10 cellular contexts compared by ENCODE assay signal in genomic region chr6:148677594-148678476, GRCh38.
A peak's percentile ranks its signal among the peaks of the same experiment; 100 is the strongest.
DNase-seq lines count a peak whose midpoint lies in the region; ATAC-seq, FAIRE-seq and TF ChIP-seq lines count a peak whose summit lies in the region.
"Had no signal": no experiment of that assay in that cellular context is flagged by ENCODE, and none has a peak within 500 bp of the region (broad histone marks: within the 10 kb centered on the region; RNA-seq: fewer than 3 reads in every experiment).

No MANE protein-coding gene starts in this region.

- peak; percentile 81 for FAIRE-seq in GM12878 (lab: Jason Lieb, UNC)

- TF ChIP-seq CTCF in GM12878 (IDR thresholded peaks at IDR 0.05 in 2 of 3, conservative IDR thresholded peaks at IDR 0.05 in 1 of 3; ENCODE audit: control insufficient read depth in 2 of 3, extremely low read depth in 1 of 3, insufficient read depth in 1 of 3, low read depth in 3 of 3, low read length in 3 of 3) (no peak), ascending aorta (IDR thresholded peaks at IDR 0.05) (no peak)

- H3K27ac ChIP-seq in GM12878 (ENCODE audit: control insufficient read depth, insufficient read depth) (peak overlapping the region; percentile 75), SJCRH30 (no peak overlapping the region), ascending aorta (no peak overlapping the region)

- ATAC-seq in GM18511 (IDR thresholded peaks at IDR 0.05; ENCODE audit: unreplicated experiment) = peak; percentile 89
- peak; percentile 81 for ATAC-seq in GM21576 (IDR thresholded peaks at IDR 0.05; ENCODE audit: unreplicated experiment)
- peak; percentile 86 for ATAC-seq in HG03354 (IDR thresholded peaks at IDR 0.05; ENCODE audit: poor library complexity, severe bottlenecking, unreplicated experiment)
- peak; percentile 90 for ATAC-seq in GM12878

- 5% methylated on average over 8 of the region's 8 CpGs for WGBS in GM12878 (ENCODE audit: insufficient coverage, insufficient replicate concordance, low lambda C conversion rate, missing lambda C conversion rate)

- POLR2A ChIA-PET in GM12878 (lab: Charles Lee) = interaction anchor here (1.7 to 2.0 kb wide), 2 partner anchors 81 to 103 kb away, joined by 5 to 7 read pairs; no protein-coding TSS in a partner anchor

- TF ChIP-seq RAD21 in GM12878 (IDR thresholded peaks at IDR 0.05; ENCODE audit: insufficient read depth, low read depth, low read length) = no peak

- DNase-seq in GM12878 (ENCODE audit: low read depth, low spot score) (peak; percentile 82), SJCRH30 (no peak), ascending aorta (ENCODE audit: low spot score in 2 of 2) (no peak), DMS153 treated with DMSO at 0.1 percent for 48 hours (lab: John Stamatoyannopoulos, UW; ENCODE audit: unreplicated experiment) (no peak), GM19240 (ENCODE audit: insufficient read length, low spot score) (no peak)
- DNase-seq: activated CD4-positive, alpha-beta T cell treated with anti-CD3 and anti-CD28 coated beads for 48 hours; DMS153 had no signal

- CTCF ChIA-PET in GM12878 (lab: Yijun Ruan, JAX) = interaction anchor here (0.7 to 1.7 kb wide), 4 partner anchors 17 to 351 kb away, joined by 3 to 4 read pairs (median 3); no protein-coding TSS in a partner anchor

- SMC1A ChIA-PET in GM12878 (lab: Charles Lee; ENCODE audit: uncharacterized antibody, unreplicated experiment) = interaction anchor here (0.6 to 2.5 kb wide), 10 partner anchors 8 to 189 kb away, joined by 3 to 16 read pairs (median 4); no protein-coding TSS in a partner anchor

- peak overlapping the region; percentile 15 for H3K4me2 ChIP-seq in GM12878 (ENCODE audit: control insufficient read depth, insufficient read depth)

- H3K4me3 ChIP-seq in GM12878 (no peak overlapping the region), SJCRH30 (no peak overlapping the region), ascending aorta (no peak overlapping the region)

- no peak for TF ChIP-seq POLR2A in GM12878 (IDR thresholded peaks at IDR 0.05; ENCODE audit: low read depth, low read length)

- in situ Hi-C loops in GM12878 (cut with MboI) = loop anchor here (5.0 kb wide), 1 partner anchor 79 kb away; no protein-coding TSS in a partner anchor

- no peaks in the 10 kb centered on the region for H3K79me2 ChIP-seq in GM12878 (ENCODE audit: control insufficient read depth, insufficient read depth, low read length)

- H3K27me3 ChIP-seq in GM12878 (replicated peaks in 1 of 2; ENCODE audit: control insufficient read depth in 2 of 2, insufficient read depth in 2 of 2, low read length in 1 of 2) = no peaks in the 10 kb centered on the region
- H3K27me3 ChIP-seq in SJCRH30 = no peaks in the 10 kb centered on the region; the same call in 1 of the 2 replicates
- no peaks in the 10 kb centered on the region for H3K27me3 ChIP-seq in ascending aorta

- no peaks in the 10 kb centered on the region for H4K20me1 ChIP-seq in GM12878 (ENCODE audit: control insufficient read depth, insufficient read depth)

- TF ChIP-seq EP300 in GM12878 (IDR thresholded peaks at IDR 0.05; ENCODE audit: borderline replicate concordance in 1 of 2, control insufficient read depth in 1 of 2, low read depth in 2 of 2, low read length in 2 of 2) = peak; percentile 74 to 90; a peak in 3 of 4 replicates

- no TSS peak for BruUV-seq in GM12878 (replicated peaks; lab: Mats Ljungman, UMichigan)

- peaks cover 20% of the 10 kb centered on the region for H3K4me1 ChIP-seq in GM12878 (ENCODE audit: control insufficient read depth, insufficient read depth, low read length)
- no peaks in the 10 kb centered on the region for H3K4me1 ChIP-seq in SJCRH30
- H3K4me1 ChIP-seq in ascending aorta = no peaks in the 10 kb centered on the region

- RAD21 ChIA-PET in GM12878 (lab: Charles Lee; ENCODE audit: unreplicated experiment) = interaction anchor here (0.7 to 2.3 kb wide), 11 partner anchors 14 to 355 kb away, joined by 3 to 14 read pairs (median 5); no protein-coding TSS in a partner anchor

- intact Hi-C loops in GM12878 (cut with micrococcal nuclease; ENCODE audit: unreplicated experiment) (loop anchor here (1.0 to 5.0 kb wide), 3 partner anchors 57 to 101 kb away; no protein-coding TSS in a partner anchor), ascending aorta (cut with DNase I) (no loop called here)

- H3K36me3 ChIP-seq in GM12878 (ENCODE audit: control insufficient read depth in 2 of 2, insufficient read depth in 2 of 2, low read length in 1 of 2) (no peaks in the 10 kb centered on the region; a peak in 1 of 4 replicates), SJCRH30 (no peaks in the 10 kb centered on the region), ascending aorta (no peaks in the 10 kb centered on the region)

- H2AFZ ChIP-seq in GM12878 (ENCODE audit: control insufficient read depth, low read depth, low read length) = no peak overlapping the region

- 0 out of 2 replicates have a peak overlapping the region, but pooled peaks have one; percentile 13 for H3K9ac ChIP-seq in GM12878 (ENCODE audit: control insufficient read depth, insufficient read depth, low read length)

- H3K9me3 ChIP-seq in GM12878 (replicated peaks; ENCODE audit: control insufficient read depth, insufficient read depth, low read length) = peaks cover 37% of the 10 kb centered on the region
- no peaks in the 10 kb centered on the region; the same call in 1 of the 2 replicates for H3K9me3 ChIP-seq in SJCRH30 (replicated peaks)
- H3K9me3 ChIP-seq in ascending aorta = peaks cover 3 to 7% of the 10 kb centered on the region in 2 donors

TF ChIP-seq in GM12878, 131 proteins besides CTCF, POLR2A, EP300 and RAD21 (continues in another document):
- TF ChIP-seq ZNF384 (IDR thresholded peaks at IDR 0.05; ENCODE audit: borderline replicate concordance, low read depth, low read length) = no peak
- TF ChIP-seq SREBF2 (IDR thresholded peaks at IDR 0.05; ENCODE audit: low read length) = no peak
- TF ChIP-seq YBX1 (IDR thresholded peaks at IDR 0.05) = no peak
- no peak for TF ChIP-seq NR2C1 (IDR thresholded peaks at IDR 0.05)
- TF ChIP-seq E2F4 (IDR thresholded peaks at IDR 0.05; ENCODE audit: low read depth, low read length) = no peak
- TF ChIP-seq ELK1 (IDR thresholded peaks at IDR 0.05; ENCODE audit: low read depth, low read length) = no peak
- peak; percentile 87 for TF ChIP-seq TBL1XR1 (IDR thresholded peaks at IDR 0.05; ENCODE audit: low read depth, low read length)
- TF ChIP-seq BRCA1 (IDR thresholded peaks at IDR 0.05; ENCODE audit: low read depth, low read length) = no peak; the same call in 1 of the 2 replicates
- peak; percentile 94 for TF ChIP-seq DPF2 (IDR thresholded peaks at IDR 0.05)
- TF ChIP-seq CUX1 (IDR thresholded peaks at IDR 0.05; ENCODE audit: insufficient replicate concordance, low read depth, low read length) = peak; percentile 95
- TF ChIP-seq MEF2B (IDR thresholded peaks at IDR 0.05; ENCODE audit: partially characterized antibody, poor library complexity, severe bottlenecking) = peak; percentile 81
- no peak for TF ChIP-seq ESRRA (IDR thresholded peaks at IDR 0.05; ENCODE audit: low read length)
